8 cellular contexts compared by ENCODE assay signal in the genomic region with DNA sequence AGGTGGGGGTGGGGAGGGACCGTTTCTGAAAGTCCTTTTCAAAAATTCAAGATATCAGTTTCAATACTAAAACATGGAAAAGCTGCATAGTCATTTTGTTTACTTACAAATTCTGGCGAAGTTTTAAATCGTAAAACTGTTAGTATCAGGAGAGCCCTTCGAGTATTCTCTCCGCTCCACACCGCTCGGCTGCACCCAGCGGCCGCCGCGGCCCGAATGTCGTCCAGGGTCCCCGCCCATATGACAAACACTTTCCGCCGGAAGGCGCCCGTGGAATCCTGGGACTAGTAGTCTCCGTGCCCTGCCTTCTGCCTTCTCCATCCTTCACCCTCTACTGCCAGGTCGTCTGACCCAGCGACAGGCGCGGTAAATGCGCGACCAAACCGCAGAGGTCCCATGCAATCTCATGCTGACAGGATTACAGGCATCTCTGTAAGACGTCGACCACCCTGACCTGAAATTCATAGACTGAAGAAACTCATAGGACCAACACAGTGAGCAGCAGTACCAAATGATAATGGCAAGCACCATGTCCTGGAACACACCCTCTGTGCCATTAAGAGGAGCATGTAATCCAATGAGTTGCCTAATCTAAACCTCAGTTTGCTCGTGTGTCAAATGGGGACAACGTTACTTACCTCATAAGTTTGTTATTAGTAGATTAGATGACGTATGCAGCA. TPM values are rescaled to one million over a fixed set of nuclear protein-coding genes. Genes with fewer than 3 reads are reported as not detected.
A peak's percentile ranks its signal among the peaks of the same experiment; 100 is the strongest.
DNase-seq lines count a peak whose midpoint lies in the region; ATAC-seq and TF ChIP-seq lines count a peak whose summit lies in the region.

Gene TOR1AIP2 (minus strand): TSS at position 218 of the 680 bp plus-strand sequence. CDS start 25,138 bp downstream, outside the sequence.

- peak within 1 kb of the TSS; percentile 49 to 81 (median 66); a peak in 21 of 22 replicates for H3K27ac ChIP-seq in BLaER1 treated with 17β-estradiol and CSF1 and Interleukin-3, amounts not matched to agents 10 nM and 100 nM
- H3K27ac ChIP-seq in liver (ENCODE audit: low read depth in 1 of 2, low read length in 2 of 2) = peak within 1 kb of the TSS; percentile 83 to 85

- no peaks in the 10 kb centered on the region for H3K27me3 ChIP-seq in BLaER1 treated with 17β-estradiol and CSF1 and Interleukin-3, amounts not matched to agents 10 nM and 100 nM
- no peaks in the 10 kb centered on the region for H3K27me3 ChIP-seq in liver (ENCODE audit: control insufficient read depth in 4 of 4, insufficient read depth in 4 of 4, low read length in 3 of 4)

- H3K9me3 ChIP-seq in BLaER1 treated with 17β-estradiol and CSF1 and Interleukin-3, amounts not matched to agents 10 nM and 100 nM (replicated peaks in 1 of 11) = no peaks in the 10 kb centered on the region
- no peaks in the 10 kb centered on the region for H3K9me3 ChIP-seq in liver (ENCODE audit: control insufficient read depth in 4 of 4, low read length in 3 of 4)

- no peak for TF ChIP-seq CTCF in liver (IDR thresholded peaks at IDR 0.05; ENCODE audit: low read depth, low read length, missing input control)

- peaks cover 11 to 33% (median 27%) of the 10 kb centered on the region in 11 experiments for H3K36me3 ChIP-seq in BLaER1 treated with 17β-estradiol and CSF1 and Interleukin-3, amounts not matched to agents 10 nM and 100 nM
- peaks cover 0 to 10% (median 2%) of the 10 kb centered on the region in 4 donors for H3K36me3 ChIP-seq in liver (ENCODE audit: control insufficient read depth in 4 of 4, insufficient read depth in 3 of 4, low read depth in 1 of 4, low read length in 3 of 4)

- H3K4me1 ChIP-seq in BLaER1 treated with 17β-estradiol and CSF1 and Interleukin-3, amounts not matched to agents 10 nM and 100 nM = peaks cover 34 to 64% (median 57%) of the 10 kb centered on the region in 10 experiments
- H3K4me1 ChIP-seq in liver (ENCODE audit: control insufficient read depth in 4 of 4, insufficient read depth in 4 of 4, low read length in 3 of 4) = peaks cover 12 to 43% (median 35%) of the 10 kb centered on the region in 4 donors

- ATAC-seq in GM19324 (IDR thresholded peaks at IDR 0.05; ENCODE audit: low FRiP score, unreplicated experiment) (peak; percentile 60), HG03469 (IDR thresholded peaks at IDR 0.05; ENCODE audit: unreplicated experiment) (peak; percentile 50)

- H3K4me3 ChIP-seq in BLaER1 treated with 17β-estradiol and CSF1 and Interleukin-3, amounts not matched to agents 10 nM and 100 nM = peak within 1 kb of the TSS; percentile 73 to 90 (median 86)
- H3K4me3 ChIP-seq in liver (ENCODE audit: low read depth in 1 of 3, low read length in 3 of 3) = peak within 1 kb of the TSS; percentile 68 to 97 (median 93)

- H4K20me1 ChIP-seq in BLaER1 treated with 17β-estradiol and CSF1 and Interleukin-3, amounts not matched to agents 10 nM and 100 nM = peaks cover 19 to 46% (median 39%) of the 10 kb centered on the region in 11 experiments; a peak in 18 of 22 replicates

- WGBS in liver = 4% methylated on average over 31 of the region's 31 CpGs

- peak; percentile 86 for DNase-seq in NCI-H748 (lab: John Stamatoyannopoulos, UW; ENCODE audit: unreplicated experiment)
- peak; percentile 83 for DNase-seq in activated CD4-positive, alpha-beta T cell treated with anti-CD3 and anti-CD28 coated beads, Interleukin-2, amount 50 U/mL, for 4 hours
- peak; percentile 88 for DNase-seq in dermis blood vessel endothelial cell
- DNase-seq in stimulated activated CD4-positive, alpha-beta T cell treated with anti-CD3 and anti-CD28 coated beads, Interleukin-4, amount 100 ng/mL, for 4 hours = peak; percentile 80 to 86

- H3K4me2 ChIP-seq in BLaER1 treated with 17β-estradiol and CSF1 and Interleukin-3, amounts not matched to agents 10 nM and 100 nM = peak within 1 kb of the TSS; percentile 78 to 93 (median 87)

- H3K9ac ChIP-seq in BLaER1 treated with 17β-estradiol and CSF1 and Interleukin-3, amounts not matched to agents 10 nM and 100 nM = peak within 1 kb of the TSS; percentile 70 to 85 (median 81)
- H3K9ac ChIP-seq in liver (ENCODE audit: low read depth in 1 of 2, low read length in 2 of 2) = peak within 1 kb of the TSS; percentile 96 to 98

- TF ChIP-seq RAD21 in liver (IDR thresholded peaks at IDR 0.05) = peak in 1 of 2 donors; percentile 20

TF ChIP-seq in liver, 16 proteins besides CTCF, POLR2A, EP300 and RAD21:
- TF ChIP-seq SP1 (IDR thresholded peaks at IDR 0.05) (peak; percentile 51), NR2F2 (IDR thresholded peaks at IDR 0.05) (no peak), FOXA1 (IDR thresholded peaks at IDR 0.05) (no peak), HNF4G (IDR thresholded peaks at IDR 0.05) (no peak), YY1 (IDR thresholded peaks at IDR 0.05) (peak; percentile 89), GABPA (IDR thresholded peaks at IDR 0.05 in 1 of 2, conservative IDR thresholded peaks at IDR 0.05 in 1 of 2) (peak; percentile 77 to 93), TAF1 (conservative IDR thresholded peaks at IDR 0.05) (peak; percentile 97), JUND (IDR thresholded peaks at IDR 0.05) (peak; percentile 46 to 68), EGR1 (IDR thresholded peaks at IDR 0.05; ENCODE audit: low read depth in 2 of 2) (no peak), REST (IDR thresholded peaks at IDR 0.05) (peak; percentile 91), HNF4A (conservative IDR thresholded peaks at IDR 0.05) (no peak), ATF3 (IDR thresholded peaks at IDR 0.05) (peak; percentile 58), MAX (IDR thresholded peaks at IDR 0.05) (peak; percentile 33), FOXA2 (IDR thresholded peaks at IDR 0.05) (no peak), RXRA (IDR thresholded peaks at IDR 0.05) (peak; percentile 38 to 50)
- TF ChIP-seq, protein P1, sequence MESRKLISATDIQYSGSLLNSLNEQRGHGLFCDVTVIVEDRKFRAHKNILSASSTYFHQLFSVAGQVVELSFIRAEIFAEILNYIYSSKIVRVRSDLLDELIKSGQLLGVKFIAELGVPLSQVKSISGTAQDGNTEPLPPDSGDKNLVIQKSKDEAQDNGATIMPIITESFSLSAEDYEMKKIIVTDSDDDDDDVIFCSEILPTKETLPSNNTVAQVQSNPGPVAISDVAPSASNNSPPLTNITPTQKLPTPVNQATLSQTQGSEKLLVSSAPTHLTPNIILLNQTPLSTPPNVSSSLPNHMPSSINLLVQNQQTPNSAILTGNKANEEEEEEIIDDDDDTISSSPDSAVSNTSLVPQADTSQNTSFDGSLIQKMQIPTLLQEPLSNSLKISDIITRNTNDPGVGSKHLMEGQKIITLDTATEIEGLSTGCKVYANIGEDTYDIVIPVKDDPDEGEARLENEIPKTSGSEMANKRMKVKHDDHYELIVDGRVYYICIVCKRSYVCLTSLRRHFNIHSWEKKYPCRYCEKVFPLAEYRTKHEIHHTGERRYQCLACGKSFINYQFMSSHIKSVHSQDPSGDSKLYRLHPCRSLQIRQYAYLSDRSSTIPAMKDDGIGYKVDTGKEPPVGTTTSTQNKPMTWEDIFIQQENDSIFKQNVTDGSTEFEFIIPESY (IDR thresholded peaks at IDR 0.05) = peak; percentile 30
TF ChIP-seq in liver: peak in this region for 10.

RNA-seq across cellular contexts. Expression of gene TOR1AIP2, which starts in this region (rescaled TPM):
- total RNA-seq in dermis blood vessel endothelial cell (114 and 160 TPM in 2 replicates), liver (100 to 1,000 TPM in 1 of 2 donors, 10 to 100 TPM in 1; 43.6 to 124 TPM)
- polyA plus RNA-seq in liver = 10 to 100 TPM; 12.7 to 33.6 TPM

Comparison
In these comparisons a context has a peak if more than half of its experiments do, and no peak if none do; other contexts are left out.
1. Peak in every context shown above with its lines: DNase-seq, ATAC-seq, H3K4me3 ChIP-seq and H3K27ac ChIP-seq.